In genomic region chr17:64443086-64443760, GRCh38 we compare ENCODE assay signal across 19 cellular contexts. TPM values are rescaled to one million over a fixed set of nuclear protein-coding genes. Genes with fewer than 3 reads are reported as not detected.
DNase-seq lines count a peak whose midpoint lies in the region; ATAC-seq and TF ChIP-seq lines count a peak whose summit lies in the region.
"Had no signal": no experiment of that assay in that cellular context is flagged by ENCODE, and none has a peak within 500 bp of the region (broad histone marks: within the 10 kb centered on the region; RNA-seq: fewer than 3 reads in every experiment).

No MANE protein-coding gene starts in this region.

- no peaks in the 10 kb centered on the region for H3K36me3 ChIP-seq in OCI-LY7 (ENCODE audit: insufficient read depth, low read length)
- no peaks in the 10 kb centered on the region for H3K36me3 ChIP-seq in thyroid gland
- H3K36me3 ChIP-seq: uterus had no signal

- ATAC-seq in GM18909 (IDR thresholded peaks at IDR 0.05; ENCODE audit: poor library complexity, unreplicated experiment), result no peak
- ATAC-seq: body of pancreas had no signal

- TF ChIP-seq POLR2A in thyroid gland (IDR thresholded peaks at IDR 0.05), result no peak

- H3K27ac Mint-ChIP-seq in T-helper 2 cell treated with Interferon-gamma antibody and Interleukin-4, amounts not matched to agents 5 μg/mL and 100 μg/mL, for 36 hours, result peak overlapping the region; percentile 36

- TF ChIP-seq CTCF in OCI-LY7 (conservative IDR thresholded peaks at IDR 0.05; ENCODE audit: low read length), result no peak
- TF ChIP-seq CTCF in thyroid gland (IDR thresholded peaks at IDR 0.05), result no peak

- no peak overlapping the region for H3K4me2 ChIP-seq in OCI-LY7 (ENCODE audit: low read length)

- H3K27me3 Mint-ChIP-seq in T-helper 2 cell treated with Interferon-gamma antibody and Interleukin-4, amounts not matched to agents 5 μg/mL and 100 μg/mL, for 36 hours (ENCODE audit: low read depth), result no peaks in the 10 kb centered on the region
- H3K27me3 Mint-ChIP-seq: activated CD4-positive, alpha-beta T cell treated with anti-CD3 and anti-CD28 coated beads for 36 hours; CD4-positive, alpha-beta memory T cell had no signal

- WGBS in thyroid gland, 2 donors, result 84 to 91% methylated on average over 6 of the region's 6 CpGs

- H3K27ac ChIP-seq in OCI-LY7 (ENCODE audit: low read depth, low read length, poor library complexity, severe bottlenecking) (no peak overlapping the region), skin epidermis (peak overlapping the region in 15 of 21 experiments; percentile 8 to 85 (median 54)), thyroid gland (no peak overlapping the region)
- H3K27ac ChIP-seq: uterus had no signal

- BruUV-seq in OCI-LY7 (replicated peaks; lab: Mats Ljungman, UMichigan), result no TSS peak

- 0 out of 2 replicates have a peak overlapping the region, but pooled peaks have one; percentile 32 for H2AFZ ChIP-seq in OCI-LY7 (ENCODE audit: low read length)

- H3K9me3 Mint-ChIP-seq in T-helper 2 cell treated with Interferon-gamma antibody and Interleukin-4, amounts not matched to agents 5 μg/mL and 100 μg/mL, for 36 hours, result peaks cover 16% of the 10 kb centered on the region

- POLR2A ChIA-PET in OCI-LY7 (lab: Charles Lee), result interaction anchor here (0.6 to 1.1 kb wide), 3 partner anchors 10 to 298 kb away, joined by 3 to 4 read pairs (median 3); no protein-coding TSS in a partner anchor

- CTCF ChIA-PET in OCI-LY7 (lab: Charles Lee; ENCODE audit: unreplicated experiment), result interaction anchor here (0.6 kb wide), 1 partner anchor 515 kb away, joined by 3 read pairs; no protein-coding TSS in a partner anchor

- peaks cover 13% of the 10 kb centered on the region for H3K36me3 Mint-ChIP-seq in T-helper 2 cell treated with Interferon-gamma antibody and Interleukin-4, amounts not matched to agents 5 μg/mL and 100 μg/mL, for 36 hours (ENCODE audit: low read depth)

- H3K4me3 ChIP-seq in OCI-LY7 (ENCODE audit: low read depth, low read length, poor library complexity, severe bottlenecking) (no peak overlapping the region), skin epidermis (no peak overlapping the region), thyroid gland (replicated peaks in 1 of 3) (no peak overlapping the region)
- H3K4me3 ChIP-seq: body of pancreas, uterus had no signal

- DNase-seq in T-helper 2 cell treated with Interferon-gamma antibody and Interleukin-4, amounts not matched to agents 5 μg/mL and 100 μg/mL, for 36 hours (ENCODE audit: low spot score), result no peak
- DNase-seq in T-helper 2 cell (no peak), OCI-LY7 (ENCODE audit: low spot score) (no peak), kidney tubule cell (ENCODE audit: low spot score) (peak; percentile 72), thyroid gland (no peak)
- no peak for DNase-seq in activated T-cell treated with anti-CD3 and anti-CD28 coated beads, Interleukin-2, amount 50 U/mL, for 1 hour
- DNase-seq: activated CD4-positive, alpha-beta T cell treated with anti-CD3 and anti-CD28 coated beads for 36 hours; body of pancreas; dermis blood vessel endothelial cell; EL; KBM-7; NCI-H1417; NCI-H2227 treated with DMSO at 0.1 percent for 48 hours; T1000; uterus had no signal

- no peak overlapping the region for H3K4me3 Mint-ChIP-seq in T-helper 2 cell treated with Interferon-gamma antibody and Interleukin-4, amounts not matched to agents 5 μg/mL and 100 μg/mL, for 36 hours
- H3K4me3 Mint-ChIP-seq: activated CD4-positive, alpha-beta T cell treated with anti-CD3 and anti-CD28 coated beads for 36 hours had no signal

- H3K9me3 ChIP-seq in OCI-LY7 (ENCODE audit: low read length), result peaks cover 16% of the 10 kb centered on the region; the same call in 1 of the 2 replicates
- no peaks in the 10 kb centered on the region for H3K9me3 ChIP-seq in thyroid gland

- no peaks in the 10 kb centered on the region for H3K27me3 ChIP-seq in thyroid gland
- H3K27me3 ChIP-seq: body of pancreas, uterus had no signal

- intact Hi-C loops in OCI-LY7 (cut with micrococcal nuclease; ENCODE audit: unreplicated experiment) (no loop called here), thyroid gland (cut with DNase I) (no loop called here)

- no peaks in the 10 kb centered on the region for H4K20me1 ChIP-seq in OCI-LY7 (ENCODE audit: insufficient read depth, low read length)

- H3K4me1 Mint-ChIP-seq in T-helper 2 cell treated with Interferon-gamma antibody and Interleukin-4, amounts not matched to agents 5 μg/mL and 100 μg/mL, for 36 hours (ENCODE audit: low read depth), result peaks cover 28% of the 10 kb centered on the region

- no peaks in the 10 kb centered on the region for H3K79me2 ChIP-seq in OCI-LY7 (ENCODE audit: insufficient read depth, low read depth, low read length)

- no peaks in the 10 kb centered on the region for H3K9me2 ChIP-seq in OCI-LY7 (ENCODE audit: insufficient read depth, low read length)

- H3K4me1 ChIP-seq in OCI-LY7 (ENCODE audit: insufficient read depth, low read length, poor library complexity, severe bottlenecking) (peaks cover 7% of the 10 kb centered on the region), thyroid gland (no peaks in the 10 kb centered on the region)
- H3K4me1 ChIP-seq: body of pancreas, uterus had no signal

RNA-seq across cellular contexts. Expression of gene MILR1, which starts 5.7 kb away (rescaled TPM):
- total RNA-seq in OCI-LY7 (2014; rRNA removed; shearing (Covaris generic)), result 68.7 and 73.6 TPM in 2 replicates
- total RNA-seq in OCI-LY7 (2022) (92.2 and 101 TPM in 2 replicates), thyroid gland (10 to 100 TPM in 1 of 4 donors, 1 to 10 TPM in 2, not detected in 1; 2.3 to 14.6 (median 6.8) TPM)
- total RNA-seq: osteocyte had no signal

RNA-seq across cellular contexts. Expression of gene PECAM1, which starts 52.6 kb away (rescaled TPM):
- total RNA-seq in OCI-LY7 (2014; rRNA removed; shearing (Covaris generic)), result 14.1 and 16.6 TPM in 2 replicates
- total RNA-seq in OCI-LY7 (2022) (25.8 and 28.4 TPM in 2 replicates), thyroid gland (100 to 1,000 TPM in 2 of 4 donors, 10 to 100 TPM in 2; 59.1 to 184 (median 101) TPM)
- total RNA-seq: osteocyte had no signal

RNA-seq across cellular contexts. Expression of gene POLG2, which starts 53.6 kb away (rescaled TPM):
- total RNA-seq in OCI-LY7 (2014; rRNA removed; shearing (Covaris generic)), result 22.9 and 31.4 TPM in 2 replicates
- total RNA-seq in OCI-LY7 (2022) (51.1 and 54.4 TPM in 2 replicates), thyroid gland (10 to 100 TPM; 10.6 to 15.0 (median 13.1) TPM)

Comparison
In these comparisons a context has a peak if more than half of its experiments do, and no peak if none do; other contexts are left out.
1. H3K27ac ChIP-seq: peak in skin epidermis (15 of 21); none in OCI-LY7 (single experiment) and thyroid gland (0 of 3).
2. RNA of gene MILR1, which starts 5.7 kb away (total RNA-seq): 68.7 to 101 TPM in OCI-LY7; 2.3 to 14.6 TPM in thyroid gland; every median in the first group is over 4 times any median in the second.